ENCODE assay signal across 27 cellular contexts in the genomic region with DNA sequence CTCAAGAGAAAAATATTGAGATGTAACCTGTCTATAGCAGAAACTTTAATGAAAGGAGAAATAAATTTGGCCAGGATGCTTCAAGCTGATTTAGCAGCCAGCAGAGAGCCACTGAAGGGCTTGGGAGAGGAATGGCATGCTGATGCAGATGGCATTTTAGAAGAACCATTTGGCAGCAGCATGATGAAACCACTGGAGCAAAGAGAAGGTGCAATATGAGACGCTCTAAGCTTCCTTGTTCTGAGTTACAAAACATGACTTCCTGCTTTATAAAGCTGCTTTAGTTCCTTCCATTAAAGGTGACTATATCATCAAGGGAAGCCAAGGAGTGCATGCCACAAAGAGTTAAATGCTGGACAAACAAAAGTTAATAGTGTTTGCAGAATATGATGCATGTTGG.
DNase-seq lines count a peak whose midpoint lies in the region; ATAC-seq and TF ChIP-seq lines count a peak whose summit lies in the region.
"Had no signal": no experiment of that assay in that cellular context is flagged by ENCODE, and none has a peak within 500 bp of the region (broad histone marks: within the 10 kb centered on the region; RNA-seq: fewer than 3 reads in every experiment).

No MANE protein-coding gene starts in this region.

- H3K36me3 ChIP-seq in aorta (ENCODE audit: control insufficient read depth in 1 of 2, insufficient read depth in 2 of 2, low read length in 1 of 2), result no peaks in the 10 kb centered on the region
- H3K36me3 ChIP-seq: esophagus squamous epithelium had no signal

- WGBS in aorta, 2 donors, result 39 to 49% methylated on average over 1 of the region's 1 CpG

- H3K4me3 ChIP-seq in AG10803 (ENCODE audit: low read length) (no peak overlapping the region), aorta (ENCODE audit: low read length in 2 of 2) (no peak overlapping the region)
- H3K4me3 ChIP-seq: body of pancreas, esophagus squamous epithelium had no signal

- no peak overlapping the region for H3K27ac ChIP-seq in aorta (ENCODE audit: low read depth in 1 of 2, low read length in 2 of 2)
- H3K27ac ChIP-seq: body of pancreas, esophagus squamous epithelium had no signal

- peaks cover 3 to 6% of the 10 kb centered on the region in 2 donors for H3K9me3 Mint-ChIP-seq in stimulated activated naive B cell treated with anti-CD40 and anti-IgM and Interleukin-4, amounts not matched to agents 10 μg/mL and 1 μg/mL and 100 μg/mL, for 72 hours
- H3K9me3 Mint-ChIP-seq: memory B cell had no signal

- no peaks in the 10 kb centered on the region for H3K36me3 Mint-ChIP-seq in stimulated activated naive B cell treated with anti-CD40 and anti-IgM and Interleukin-4, amounts not matched to agents 10 μg/mL and 1 μg/mL and 100 μg/mL, for 72 hours
- H3K36me3 Mint-ChIP-seq: activated CD4-positive, alpha-beta memory T cell treated with anti-CD3 and anti-CD28 coated beads for 36 hours; memory B cell; naive thymus-derived CD8-positive, alpha-beta T cell had no signal

- no peak overlapping the region for H3K4me3 Mint-ChIP-seq in stimulated activated naive B cell treated with anti-CD40 and anti-IgM and Interleukin-4, amounts not matched to agents 10 μg/mL and 1 μg/mL and 100 μg/mL, for 72 hours
- H3K4me3 Mint-ChIP-seq: activated CD4-positive, alpha-beta memory T cell treated with anti-CD3 and anti-CD28 coated beads for 36 hours; memory B cell; naive thymus-derived CD8-positive, alpha-beta T cell had no signal

- H3K9me3 ChIP-seq in aorta (ENCODE audit: control insufficient read depth, low read length), result no peaks in the 10 kb centered on the region
- H3K9me3 ChIP-seq: body of pancreas, esophagus squamous epithelium had no signal

- peaks cover 0 to 4% of the 10 kb centered on the region in 2 donors for H3K4me1 ChIP-seq in aorta (ENCODE audit: control insufficient read depth in 1 of 2, insufficient read depth in 2 of 2, low read length in 2 of 2)
- H3K4me1 ChIP-seq: esophagus squamous epithelium had no signal

- DNase-seq in AG10803 (ENCODE audit: low read depth) (peak; percentile 38), HT1080 (ENCODE audit: low read depth) (peak; percentile 26), SKM-1 (lab: John Stamatoyannopoulos, UW; ENCODE audit: unreplicated experiment) (peak; percentile 15), left kidney (ENCODE audit: low read depth, low spot score) (peak; percentile 40), SHP77 (lab: John Stamatoyannopoulos, UW) (no peak), occipital lobe (lab: John Stamatoyannopoulos, UW) (no peak), aorta (no peak)
- DNase-seq in stimulated activated naive B cell treated with anti-CD40 and anti-IgM and Interleukin-4, amounts not matched to agents 10 μg/mL and 1 μg/mL and 100 μg/mL, for 72 hours, result no peak
- DNase-seq: activated CD4-positive, alpha-beta memory T cell treated with anti-CD3 and anti-CD28 coated beads for 36 hours; activated CD4-positive, CD25-positive, alpha-beta regulatory T cell; activated effector memory CD4-positive, alpha-beta T cell treated with Interleukin-2 at 50 U/mL for 16 hours; body of pancreas; C1 segment of cervical spinal cord; effector CD8-positive, alpha-beta T cell; esophagus squamous epithelium; KBM-7; naive thymus-derived CD8-positive, alpha-beta T cell; NCI-H1092; NCI-H2081; NCI-H510A; right cardiac atrium; stimulated activated CD4-positive, alpha-beta T cell treated with anti-CD3 and anti-CD28 coated beads, Interleukin-12 subunit alpha, Interleukin-12 subunit beta, amount 100 ng/mL, for 4 hours; T1000; trophoblast cell had no signal

- H3K27ac Mint-ChIP-seq in stimulated activated naive B cell treated with anti-CD40 and anti-IgM and Interleukin-4, amounts not matched to agents 10 μg/mL and 1 μg/mL and 100 μg/mL, for 72 hours, result no peak overlapping the region
- H3K27ac Mint-ChIP-seq: activated CD4-positive, alpha-beta memory T cell treated with anti-CD3 and anti-CD28 coated beads for 36 hours; memory B cell; naive thymus-derived CD8-positive, alpha-beta T cell had no signal

- H3K4me1 Mint-ChIP-seq in stimulated activated naive B cell treated with anti-CD40 and anti-IgM and Interleukin-4, amounts not matched to agents 10 μg/mL and 1 μg/mL and 100 μg/mL, for 72 hours, result no peaks in the 10 kb centered on the region
- H3K4me1 Mint-ChIP-seq: memory B cell; naive thymus-derived CD8-positive, alpha-beta T cell had no signal

- ATAC-seq in stimulated activated naive B cell treated with anti-CD40 and anti-IgM and Interleukin-4, amounts not matched to agents 10 μg/mL and 1 μg/mL and 100 μg/mL, for 72 hours (replicated peaks), result no peak
- ATAC-seq in aorta (ENCODE audit: low FRiP score), result no peak
- ATAC-seq: body of pancreas; HCT116; naive thymus-derived CD8-positive, alpha-beta T cell; right cardiac atrium; SK-N-SH treated with all-trans-retinoic acid at 6 μM for 48 hours had no signal

- TF ChIP-seq CTCF in AG10803 (conservative IDR thresholded peaks at IDR 0.05; ENCODE audit: low read length), result no peak

- intact Hi-C loops in aorta (cut with DNase I), result no loop called here

- H3K27me3 ChIP-seq in aorta (ENCODE audit: control insufficient read depth in 1 of 2, insufficient read depth in 2 of 2, low read length in 1 of 2), result no peaks in the 10 kb centered on the region
- H3K27me3 ChIP-seq: body of pancreas, esophagus squamous epithelium had no signal

- no peaks in the 10 kb centered on the region for H3K27me3 Mint-ChIP-seq in stimulated activated naive B cell treated with anti-CD40 and anti-IgM and Interleukin-4, amounts not matched to agents 10 μg/mL and 1 μg/mL and 100 μg/mL, for 72 hours
- H3K27me3 Mint-ChIP-seq: activated CD4-positive, alpha-beta memory T cell treated with anti-CD3 and anti-CD28 coated beads for 36 hours; memory B cell had no signal

Comparison
In these comparisons a context has a peak if more than half of its experiments do, and no peak if none do; other contexts are left out.
1. DNase-seq: peak in AG10803 (single experiment), HT1080 (single experiment), SKM-1 (single experiment) and left kidney (single experiment); none in SHP77 (0 of 2), occipital lobe (single experiment), stimulated activated naive B cell treated with anti-CD40 and anti-IgM and Interleukin-4, amounts not matched to agents 10 μg/mL and 1 μg/mL and 100 μg/mL, for 72 hours (single experiment) and aorta (0 of 2).